Comparison of ENCODE assay signal across 16 cellular contexts in the genomic region with DNA sequence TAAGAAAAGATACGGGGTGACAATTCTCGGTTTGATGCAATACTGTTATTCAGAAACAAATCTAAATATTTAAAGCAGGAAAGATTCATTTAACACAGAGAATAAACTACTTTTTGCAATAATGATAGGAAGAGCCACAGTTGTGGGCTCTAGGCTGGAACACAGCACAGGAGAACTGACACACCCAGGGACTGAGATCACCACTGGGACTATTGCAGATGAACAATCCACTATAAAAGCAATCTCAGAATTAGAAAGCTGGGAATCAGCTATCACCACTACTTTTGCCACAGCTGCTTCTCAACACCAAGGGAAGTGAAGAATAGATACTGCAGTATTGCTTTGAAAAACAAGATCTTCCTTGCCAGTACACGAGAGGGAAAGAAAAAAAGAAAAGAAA. TPM values are rescaled to one million over a fixed set of nuclear protein-coding genes. Genes with fewer than 3 reads are reported as not detected.
DNase-seq lines count a peak whose midpoint lies in the region; ATAC-seq lines count a peak whose summit lies in the region.
"Had no signal": no experiment of that assay in that cellular context is flagged by ENCODE, and none has a peak within 500 bp of the region (broad histone marks: within the 10 kb centered on the region; RNA-seq: fewer than 3 reads in every experiment).

No MANE protein-coding gene starts in this region.

- DNase-seq in left ventricle myocardium superior, result no peak
- no peak for DNase-seq in cardiac septum (ENCODE audit: low spot score)
- no peak for DNase-seq in adipocyte (ENCODE audit: low read depth)
- no peak for DNase-seq in left lobe of liver (ENCODE audit: low spot score)
- DNase-seq in HuH-7.5 (ENCODE audit: low spot score), result no peak
- DNase-seq in NCI-H1694 (lab: John Stamatoyannopoulos, UW), result no peak
- DNase-seq: BE2C; CD4-positive, alpha-beta memory T cell; DMS153; DMS79 treated with DMSO at 0.1 percent for 48 hours; EL; HFFc6 had no signal

- H3K27me3 ChIP-seq in adipocyte (replicated peaks; ENCODE audit: control insufficient read depth, insufficient read depth, low read length), result no peaks in the 10 kb centered on the region

- no peak overlapping the region for H3K4me3 ChIP-seq in adipocyte (ENCODE audit: low read length)
- H3K4me3 ChIP-seq: HAP-1 had no signal

- ATAC-seq in left ventricle myocardium superior (peak; percentile 66), left lobe of liver (peak; percentile 32), HG03460 (IDR thresholded peaks at IDR 0.05; ENCODE audit: unreplicated experiment) (no peak)
- ATAC-seq: HepG2 had no signal

- intact Hi-C loops in left ventricle myocardium superior (cut with micrococcal nuclease), result loop anchor here (10.0 kb wide), 1 partner anchor 58 kb away; no protein-coding TSS in a partner anchor
- intact Hi-C loops in cardiac septum (cut with DNase I), result no loop called here

- peak overlapping the region; percentile 17 for H3K9ac ChIP-seq in adipocyte (ENCODE audit: low read length)

- peaks cover 7% of the 10 kb centered on the region for H3K4me1 ChIP-seq in adipocyte (ENCODE audit: control insufficient read depth, insufficient read depth, low read length)

- no peaks in the 10 kb centered on the region for H3K36me3 ChIP-seq in adipocyte (ENCODE audit: control insufficient read depth, insufficient read depth, low read length, severe bottlenecking)
- H3K36me3 ChIP-seq: BE2C, HAP-1 had no signal

- no peaks in the 10 kb centered on the region for H3K9me3 ChIP-seq in adipocyte (ENCODE audit: control insufficient read depth, low read length)
- H3K9me3 ChIP-seq: BE2C, HAP-1 had no signal

RNA-seq across cellular contexts. Expression of a gene that starts 4.1 kb away (rescaled TPM):
- total RNA-seq in left ventricle myocardium superior, result not detected
- total RNA-seq in cardiac septum, result not detected
- 17.3 TPM for total RNA-seq in left lobe of liver
- total RNA-seq: CD4-positive, alpha-beta memory T cell; H1; HepG2; HFFc6 had no signal

Comparison
In these comparisons a context has a peak if more than half of its experiments do, and no peak if none do; other contexts are left out.
1. RNA of a gene that starts 4.1 kb away (total RNA-seq): 17.3 TPM in left lobe of liver (single experiment); not detected in cardiac septum (single experiment) and not detected in left ventricle myocardium superior (single experiment); every median in the first group is over 10 times any median in the second.